Comparison of ENCODE assay signal across 11 cellular contexts in genomic region chr9:1879501-1879900, GRCh38.
A peak's percentile ranks its signal among the peaks of the same experiment; 100 is the strongest.
DNase-seq lines count a peak whose midpoint lies in the region; ATAC-seq and TF ChIP-seq lines count a peak whose summit lies in the region.
"Had no signal": no experiment of that assay in that cellular context is flagged by ENCODE, and none has a peak within 500 bp of the region (broad histone marks: within the 10 kb centered on the region; RNA-seq: fewer than 3 reads in every experiment).

No MANE protein-coding gene starts in this region.

- H3K9me2 ChIP-seq in PC-9 (ENCODE audit: insufficient read depth): no peaks in the 10 kb centered on the region

- no peak overlapping the region for H3K4me2 ChIP-seq in PC-9

- H3K4me3 Mint-ChIP-seq in activated T-helper 17 cell treated with anti-CD3 and anti-CD28 coated beads, Interleukin-2, amount 50 U/mL, for 72 hours: no peak overlapping the region

- ATAC-seq in GM19455 (IDR thresholded peaks at IDR 0.05; ENCODE audit: unreplicated experiment): peak; percentile 44
- peak; percentile 41 for ATAC-seq in HG02938 (IDR thresholded peaks at IDR 0.05; ENCODE audit: unreplicated experiment)
- peak; percentile 72 for ATAC-seq in activated T-helper 17 cell treated with anti-CD3 and anti-CD28 coated beads, Interleukin-2, amount 50 U/mL, for 72 hours (replicated peaks)

- BruUV-seq in PC-9 (replicated peaks; lab: Mats Ljungman, UMichigan): no TSS peak

- no peaks in the 10 kb centered on the region for H3K27me3 ChIP-seq in PC-9 (ENCODE audit: insufficient read depth, low read depth)
- H3K27me3 ChIP-seq in vagina: no peaks in the 10 kb centered on the region
- no peaks in the 10 kb centered on the region for H3K27me3 ChIP-seq in right atrium auricular region
- H3K27me3 ChIP-seq: transverse colon had no signal

- H3K4me1 Mint-ChIP-seq in activated T-helper 17 cell treated with anti-CD3 and anti-CD28 coated beads, Interleukin-2, amount 50 U/mL, for 72 hours: peaks cover 26% of the 10 kb centered on the region

- H3K27ac ChIP-seq in PC-9: no peak overlapping the region
- H3K27ac ChIP-seq in vagina: no peak overlapping the region
- H3K27ac ChIP-seq in right atrium auricular region: no peak overlapping the region
- H3K27ac ChIP-seq: transverse colon had no signal

- H3K27ac Mint-ChIP-seq in activated T-helper 17 cell treated with anti-CD3 and anti-CD28 coated beads, Interleukin-2, amount 50 U/mL, for 72 hours: no peak overlapping the region

- no peaks in the 10 kb centered on the region for H4K20me1 ChIP-seq in PC-9 (ENCODE audit: insufficient read depth)

- CTCF ChIA-PET in PC-9 (lab: Charles Lee): no interaction called here

- no peaks in the 10 kb centered on the region for H3K9me3 ChIP-seq in PC-9 (ENCODE audit: insufficient read depth, low read depth)
- H3K9me3 ChIP-seq in vagina: no peaks in the 10 kb centered on the region
- H3K9me3 ChIP-seq in right atrium auricular region: no peaks in the 10 kb centered on the region
- H3K9me3 ChIP-seq: transverse colon had no signal

- peak; percentile 45 for DNase-seq in activated CD4-positive, alpha-beta T cell treated with anti-CD3 and anti-CD28 coated beads for 48 hours
- no peak for DNase-seq in activated CD4-positive, alpha-beta T cell treated with anti-CD3 and anti-CD28 coated beads, Interleukin-2, amount 50 U/mL, for 4 hours
- no peak for DNase-seq in PC-9
- DNase-seq in vagina (ENCODE audit: extremely low spot score in 2 of 2): no peak
- no peak for DNase-seq in right atrium auricular region (ENCODE audit: low spot score)
- DNase-seq: EL, NCI-H69, transverse colon had no signal

- H3F3A ChIP-seq in PC-9 (ENCODE audit: insufficient read depth, low read depth): no peaks in the 10 kb centered on the region

- no peaks in the 10 kb centered on the region for H3K79me2 ChIP-seq in PC-9 (ENCODE audit: low read depth)

- H3K4me1 ChIP-seq in PC-9 (replicated peaks; ENCODE audit: insufficient read depth) (no peaks in the 10 kb centered on the region), vagina (no peaks in the 10 kb centered on the region), right atrium auricular region (no peaks in the 10 kb centered on the region)
- H3K4me1 ChIP-seq: transverse colon had no signal

- TF ChIP-seq CTCF in PC-9 (conservative IDR thresholded peaks at IDR 0.05) (no peak), vagina (IDR thresholded peaks at IDR 0.05) (no peak), right atrium auricular region (IDR thresholded peaks at IDR 0.05) (no peak)

- H3K4me3 ChIP-seq in PC-9 (no peak overlapping the region), vagina (no peak overlapping the region), right atrium auricular region (no peak overlapping the region)
- H3K4me3 ChIP-seq: transverse colon had no signal

- no peaks in the 10 kb centered on the region for H3K36me3 ChIP-seq in PC-9 (ENCODE audit: low read depth)
- H3K36me3 ChIP-seq in vagina: no peaks in the 10 kb centered on the region
- H3K36me3 ChIP-seq in right atrium auricular region: no peaks in the 10 kb centered on the region
- H3K36me3 ChIP-seq: transverse colon had no signal

- peaks cover 9% of the 10 kb centered on the region for H3K27me3 Mint-ChIP-seq in activated T-helper 17 cell treated with anti-CD3 and anti-CD28 coated beads, Interleukin-2, amount 50 U/mL, for 72 hours

- no peaks in the 10 kb centered on the region for H3K9me3 Mint-ChIP-seq in activated T-helper 17 cell treated with anti-CD3 and anti-CD28 coated beads, Interleukin-2, amount 50 U/mL, for 72 hours

- intact Hi-C loops in PC-9 (cut with micrococcal nuclease; ENCODE audit: unreplicated experiment) (no loop called here), vagina (cut with DNase I) (no loop called here)

- H3K36me3 Mint-ChIP-seq in activated T-helper 17 cell treated with anti-CD3 and anti-CD28 coated beads, Interleukin-2, amount 50 U/mL, for 72 hours (ENCODE audit: low read depth): no peaks in the 10 kb centered on the region

- H2AFZ ChIP-seq in PC-9: no peak overlapping the region

- POLR2A ChIA-PET in PC-9 (lab: Charles Lee; ENCODE audit: unreplicated experiment): no interaction called here

- no peak for TF ChIP-seq POLR2A in vagina (IDR thresholded peaks at IDR 0.05)
